ENCODE assay signal across 1 cellular context in the genomic region with DNA sequence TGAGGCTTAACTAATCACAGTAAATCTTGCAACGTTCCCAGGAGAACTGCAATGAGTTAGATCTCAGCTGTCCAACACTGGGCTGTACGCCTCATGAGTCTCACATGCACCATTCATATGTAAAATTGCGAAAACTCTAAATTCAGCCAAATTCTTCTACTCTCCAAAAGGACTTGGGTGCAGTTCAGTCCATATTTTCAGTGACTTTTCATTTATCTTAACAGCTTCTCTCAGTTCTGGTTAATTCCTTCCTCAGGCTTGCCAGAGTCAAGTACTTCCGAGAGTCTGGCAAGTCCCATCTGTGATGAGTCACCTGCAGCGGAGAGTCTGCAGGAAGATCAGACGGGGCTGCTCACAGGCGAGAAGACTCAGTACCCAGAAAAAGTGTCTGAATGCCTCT.
TF ChIP-seq lines count a peak whose summit lies in the region.

No MANE protein-coding gene starts in this region.

TF ChIP-seq in GM12878, 131 proteins besides CTCF, POLR2A, EP300 and RAD21 (continued from another document):
- TF ChIP-seq, protein P1, sequence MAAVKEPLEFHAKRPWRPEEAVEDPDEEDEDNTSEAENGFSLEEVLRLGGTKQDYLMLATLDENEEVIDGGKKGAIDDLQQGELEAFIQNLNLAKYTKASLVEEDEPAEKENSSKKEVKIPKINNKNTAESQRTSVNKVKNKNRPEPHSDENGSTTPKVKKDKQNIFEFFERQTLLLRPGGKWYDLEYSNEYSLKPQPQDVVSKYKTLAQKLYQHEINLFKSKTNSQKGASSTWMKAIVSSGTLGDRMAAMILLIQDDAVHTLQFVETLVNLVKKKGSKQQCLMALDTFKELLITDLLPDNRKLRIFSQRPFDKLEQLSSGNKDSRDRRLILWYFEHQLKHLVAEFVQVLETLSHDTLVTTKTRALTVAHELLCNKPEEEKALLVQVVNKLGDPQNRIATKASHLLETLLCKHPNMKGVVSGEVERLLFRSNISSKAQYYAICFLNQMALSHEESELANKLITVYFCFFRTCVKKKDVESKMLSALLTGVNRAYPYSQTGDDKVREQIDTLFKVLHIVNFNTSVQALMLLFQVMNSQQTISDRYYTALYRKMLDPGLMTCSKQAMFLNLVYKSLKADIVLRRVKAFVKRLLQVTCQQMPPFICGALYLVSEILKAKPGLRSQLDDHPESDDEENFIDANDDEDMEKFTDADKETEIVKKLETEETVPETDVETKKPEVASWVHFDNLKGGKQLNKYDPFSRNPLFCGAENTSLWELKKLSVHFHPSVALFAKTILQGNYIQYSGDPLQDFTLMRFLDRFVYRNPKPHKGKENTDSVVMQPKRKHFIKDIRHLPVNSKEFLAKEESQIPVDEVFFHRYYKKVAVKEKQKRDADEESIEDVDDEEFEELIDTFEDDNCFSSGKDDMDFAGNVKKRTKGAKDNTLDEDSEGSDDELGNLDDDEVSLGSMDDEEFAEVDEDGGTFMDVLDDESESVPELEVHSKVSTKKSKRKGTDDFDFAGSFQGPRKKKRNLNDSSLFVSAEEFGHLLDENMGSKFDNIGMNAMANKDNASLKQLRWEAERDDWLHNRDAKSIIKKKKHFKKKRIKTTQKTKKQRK (IDR thresholded peaks at IDR 0.05; ENCODE audit: low read depth, low read length), result no peak
- TF ChIP-seq SRF (IDR thresholded peaks at IDR 0.05; ENCODE audit: low read depth in 2 of 2, low read length in 2 of 2) (no peak), DPF2 (IDR thresholded peaks at IDR 0.05) (no peak), TCF7 (IDR thresholded peaks at IDR 0.05; ENCODE audit: borderline replicate concordance) (no peak), HDAC2 (IDR thresholded peaks at IDR 0.05) (no peak), IRF4 (IDR thresholded peaks at IDR 0.05; ENCODE audit: low read depth, low read length) (no peak), CEBPB (IDR thresholded peaks at IDR 0.05; ENCODE audit: borderline replicate concordance in 1 of 2, low read depth in 2 of 2, low read length in 2 of 2) (no peak)
